Comparison of ENCODE assay signal across 8 cellular contexts in genomic region chr6:2986722-2987196, GRCh38. TPM values are rescaled to one million over a fixed set of nuclear protein-coding genes. Genes with fewer than 3 reads are reported as not detected.
DNase-seq lines count a peak whose midpoint lies in the region; ATAC-seq, FAIRE-seq and TF ChIP-seq lines count a peak whose summit lies in the region.

No MANE protein-coding gene starts in this region.

- CTCF ChIA-PET in HCT116 (lab: Charles Lee), result interaction anchor here (0.7 to 2.2 kb wide), 6 partner anchors 11 to 195 kb away, joined by 3 to 19 read pairs (median 4); partner anchors contain the start of gene SERPINB6

- H3K27ac Mint-ChIP-seq in T-helper 17 cell, result peak overlapping the region; percentile 97

- H3K4me3 ChIP-seq in HCT116 (replicated peaks in 1 of 2; ENCODE audit: low read depth in 1 of 2, low read length in 2 of 2) (no peak overlapping the region), skeletal muscle satellite cell (ENCODE audit: low read length) (peak overlapping the region; percentile 6), pancreas (no peak overlapping the region)

- ATAC-seq in HCT116 (no peak), T-helper 17 cell (no peak), GM19328 (IDR thresholded peaks at IDR 0.05; ENCODE audit: unreplicated experiment) (no peak), pancreas (no peak)

- H3K9ac ChIP-seq in HCT116 (ENCODE audit: low read length) (peak overlapping the region; percentile 15), skeletal muscle satellite cell (ENCODE audit: low read depth, low read length) (no peak overlapping the region)

- POLR2A ChIA-PET in HCT116 (lab: Charles Lee), result interaction anchor here (0.9 to 2.2 kb wide), 10 partner anchors 9 to 196 kb away, joined by 3 to 11 read pairs (median 8); partner anchors contain the start of gene NQO2

- H3K9me3 ChIP-seq in HCT116 (ENCODE audit: control insufficient read depth in 1 of 2, insufficient read depth in 1 of 2, low read depth in 1 of 2, low read length in 2 of 2) (no peaks in the 10 kb centered on the region), T-helper 17 cell (ENCODE audit: control insufficient read depth, low read length, poor library complexity, severe bottlenecking) (no peaks in the 10 kb centered on the region), skeletal muscle satellite cell (replicated peaks; ENCODE audit: low read length) (no peaks in the 10 kb centered on the region), pancreas (no peaks in the 10 kb centered on the region)

- no peak for TF ChIP-seq POLR2A in HCT116 (IDR thresholded peaks at IDR 0.05; ENCODE audit: borderline replicate concordance, extremely low read depth, insufficient read depth, insufficient read length)

- intact Hi-C loops in HCT116 (cut with micrococcal nuclease) (no loop called here), pancreas (cut with DNase I) (no loop called here)

- no peaks in the 10 kb centered on the region for H3K36me3 ChIP-seq in HCT116 (ENCODE audit: control insufficient read depth in 1 of 2, insufficient read depth in 2 of 2, low read length in 2 of 2)
- H3K36me3 ChIP-seq in skeletal muscle satellite cell (ENCODE audit: insufficient read depth, low read length), result no peaks in the 10 kb centered on the region
- no peaks in the 10 kb centered on the region for H3K36me3 ChIP-seq in pancreas

- H3K4me1 ChIP-seq in HCT116 (ENCODE audit: control insufficient read depth in 1 of 2, insufficient read depth in 2 of 2, low read length in 2 of 2) (peaks cover 41 to 71% of the 10 kb centered on the region in 2 experiments), skeletal muscle satellite cell (ENCODE audit: control insufficient read depth, insufficient read depth, low read length) (peaks cover 37% of the 10 kb centered on the region), pancreas (peaks cover 0 to 23% (median 0%) of the 10 kb centered on the region in 3 donors)

- no peak for FAIRE-seq in pancreas (lab: Jason Lieb, UNC)

- H3K4me2 ChIP-seq in HCT116 (ENCODE audit: low read length), result peak overlapping the region; percentile 79
- H3K4me2 ChIP-seq in skeletal muscle satellite cell (ENCODE audit: low read length), result peak overlapping the region; percentile 47

- no peaks in the 10 kb centered on the region for H3K9me2 ChIP-seq in HCT116 (ENCODE audit: insufficient read depth)

- no TSS peak for BruUV-seq in HCT116 (replicated peaks; lab: Mats Ljungman, UMichigan)

- H3K36me3 Mint-ChIP-seq in T-helper 17 cell (ENCODE audit: low read depth), result peaks cover 5% of the 10 kb centered on the region

- H3K4me3 Mint-ChIP-seq in T-helper 17 cell, result peak overlapping the region; percentile 52

- H3K79me2 ChIP-seq in HCT116 (ENCODE audit: insufficient read depth, low read length), result no peaks in the 10 kb centered on the region

- DNase-seq in HCT116 (ENCODE audit: low read depth, low spot score), result no peak
- no peak for DNase-seq in T-helper 17 cell
- peak; percentile 96 for DNase-seq in fibroblast of peridontal ligament (ENCODE audit: extremely low read depth)
- no peak for DNase-seq in UCSD-AML1 (lab: John Stamatoyannopoulos, UW; ENCODE audit: unreplicated experiment)
- DNase-seq in NCI-H345 (lab: John Stamatoyannopoulos, UW), result no peak
- DNase-seq in pancreas, result no peak

- RAD21 ChIA-PET in HCT116 (lab: Charles Lee; ENCODE audit: low non-redundant PET in 1 of 2, low total read pairs in 2 of 2, uncharacterized antibody in 2 of 2, unreplicated experiment in 2 of 2), result interaction anchor here (2.8 to 3.6 kb wide), 2 partner anchors 34 to 140 kb away, joined by 9 to 14 read pairs; no protein-coding TSS in a partner anchor

- H3K4me1 Mint-ChIP-seq in T-helper 17 cell, result peaks cover 23% of the 10 kb centered on the region

- no peaks in the 10 kb centered on the region for H3K27me3 ChIP-seq in HCT116 (ENCODE audit: insufficient read depth, low read length)
- H3K27me3 ChIP-seq in skeletal muscle satellite cell (ENCODE audit: control insufficient read depth, insufficient read depth, low read length), result no peaks in the 10 kb centered on the region
- H3K27me3 ChIP-seq in pancreas, result no peaks in the 10 kb centered on the region

- no peaks in the 10 kb centered on the region for H4K20me1 ChIP-seq in HCT116 (ENCODE audit: insufficient read depth)

- TF ChIP-seq RAD21 in HCT116 (IDR thresholded peaks at IDR 0.05; ENCODE audit: low read depth), result no peak

- H2AFZ ChIP-seq in HCT116 (ENCODE audit: low read depth, low read length, poor library complexity, severe bottlenecking), result no peak overlapping the region

- TF ChIP-seq CTCF in HCT116 (IDR thresholded peaks at IDR 0.05 in 2 of 3, conservative IDR thresholded peaks at IDR 0.05 in 1 of 3; ENCODE audit: borderline replicate concordance in 1 of 3, insufficient read depth in 1 of 3, low read depth in 2 of 3, low read length in 2 of 3), result no peak
- TF ChIP-seq CTCF in pancreas (IDR thresholded peaks at IDR 0.05), result no peak

- H3K27me3 Mint-ChIP-seq in T-helper 17 cell, result peaks cover 9% of the 10 kb centered on the region

- H3K27ac ChIP-seq in HCT116 (ENCODE audit: low read depth, low read length) (peak overlapping the region; percentile 92), pancreas (peak overlapping the region in 1 of 4 donors; percentile 8)

- WGBS in pancreas, 2 donors, result 52 to 58% methylated on average over 3 of the region's 3 CpGs

TF ChIP-seq in HCT116, 20 proteins besides CTCF, POLR2A, EP300 and RAD21 (continues in another document):
- no peak for TF ChIP-seq POLR2AphosphoS5 (IDR thresholded peaks at IDR 0.05; ENCODE audit: low read depth, low read length)
- TF ChIP-seq ATF3 (IDR thresholded peaks at IDR 0.05), result no peak
- TF ChIP-seq FOSL1 (IDR thresholded peaks at IDR 0.05; ENCODE audit: low read depth), result no peak
- no peak for TF ChIP-seq EGR1 (IDR thresholded peaks at IDR 0.05; ENCODE audit: low read depth)
- TF ChIP-seq TCF7L2 (IDR thresholded peaks at IDR 0.05; ENCODE audit: borderline replicate concordance, extremely low read depth, insufficient read depth, insufficient read length), result no peak
- TF ChIP-seq ZBTB33 (IDR thresholded peaks at IDR 0.05; ENCODE audit: extremely low read depth, insufficient replicate concordance, low read length), result no peak
- TF ChIP-seq EZH2 (IDR thresholded peaks at IDR 0.05), result no peak
- TF ChIP-seq YY1 (IDR thresholded peaks at IDR 0.05; ENCODE audit: extremely low read depth, insufficient replicate concordance, low read depth, low read length), result no peak
- TF ChIP-seq EZH2phosphoT487 (IDR thresholded peaks at IDR 0.05; ENCODE audit: borderline replicate concordance), result no peak
- TF ChIP-seq CEBPB (IDR thresholded peaks at IDR 0.05; ENCODE audit: low read depth), result no peak
- TF ChIP-seq MAX (IDR thresholded peaks at IDR 0.05), result no peak
- no peak for TF ChIP-seq SP1 (IDR thresholded peaks at IDR 0.05; ENCODE audit: low read depth)
- TF ChIP-seq CBX3 (IDR thresholded peaks at IDR 0.05; ENCODE audit: low read depth), result no peak
- no peak for TF ChIP-seq SIN3A (IDR thresholded peaks at IDR 0.05; ENCODE audit: low read depth)
- TF ChIP-seq ZFX (IDR thresholded peaks at IDR 0.05), result no peak
- no peak for TF ChIP-seq JUND (IDR thresholded peaks at IDR 0.05)

RNA-seq across cellular contexts. Expression of gene NQO2, which starts 12.9 kb away (rescaled TPM):
- total RNA-seq in HCT116 (2021; ENCODE audit: unreplicated experiment) (82.9 TPM), T-helper 17 cell (10 to 100 TPM in 1 of 2 donors, 1 to 10 TPM in 1; 9.2 to 14.2 TPM), pancreas (10 to 100 TPM; 12.7 to 21.6 (median 18.0) TPM)
- polyA plus RNA-seq in HCT116 (2012), result 102 TPM in 2 replicates
- 47.2 and 47.7 TPM in 2 replicates for total RNA-seq in skeletal muscle satellite cell (2012; rRNA removed)
- 10 to 100 TPM; 21.2 to 23.0 TPM for polyA plus RNA-seq in pancreas

RNA-seq across cellular contexts. Expression of gene SERPINB6, which starts 15.4 kb away (rescaled TPM):
- 103 TPM for total RNA-seq in HCT116 (2021; ENCODE audit: unreplicated experiment)
- 112 and 120 TPM in 2 replicates for polyA plus RNA-seq in HCT116 (2012)
- 10 to 100 TPM in 1 of 2 donors, 1 to 10 TPM in 1; 9.1 to 26.4 TPM for total RNA-seq in T-helper 17 cell
- total RNA-seq in skeletal muscle satellite cell (2012; rRNA removed), result 81.6 and 82.6 TPM in 2 replicates
- total RNA-seq in pancreas, result 100 to 1,000 TPM in 2 of 6 donors, 10 to 100 TPM in 4; 77.7 to 110 (median 97.3) TPM
- polyA plus RNA-seq in pancreas, result 100 to 1,000 TPM; 108 to 193 TPM
